1 cellular context compared by ENCODE assay signal in genomic region chr14:94124582-94125377, GRCh38.
TF ChIP-seq lines count a peak whose summit lies in the region.

No MANE protein-coding gene starts in this region.

TF ChIP-seq in HepG2, 621 proteins besides CTCF, POLR2A, EP300 and RAD21:
- no peak for TF ChIP-seq ZNF260 (CRISPR knock-in tag; IDR thresholded peaks at IDR 0.05; ENCODE audit: borderline replicate concordance, low read depth)
- TF ChIP-seq AHR (CRISPR knock-in tag; IDR thresholded peaks at IDR 0.05), result no peak
- TF ChIP-seq TARDBP (CRISPR knock-in tag; IDR thresholded peaks at IDR 0.05), result no peak
- no peak for TF ChIP-seq ZFP62 (CRISPR knock-in tag; IDR thresholded peaks at IDR 0.05)
- no peak for TF ChIP-seq ZNF572 (CRISPR knock-in tag; IDR thresholded peaks at IDR 0.05)
- no peak for TF ChIP-seq BCLAF1 (IDR thresholded peaks at IDR 0.05)
- TF ChIP-seq SMARCC2 (IDR thresholded peaks at IDR 0.05), result no peak
- no peak for TF ChIP-seq ATRX (CRISPR knock-in tag; IDR thresholded peaks at IDR 0.05; ENCODE audit: borderline replicate concordance)
- no peak for TF ChIP-seq MEIS1 (CRISPR knock-in tag; IDR thresholded peaks at IDR 0.05; ENCODE audit: borderline replicate concordance)
- TF ChIP-seq CC2D1A (CRISPR knock-in tag; IDR thresholded peaks at IDR 0.05), result no peak
- TF ChIP-seq TSC22D2 (CRISPR knock-in tag; IDR thresholded peaks at IDR 0.05; ENCODE audit: borderline replicate concordance), result no peak
- no peak for TF ChIP-seq ZNF256 (CRISPR knock-in tag; conservative IDR thresholded peaks at IDR 0.05)
